15 cellular contexts compared by ENCODE assay signal in genomic region chr1:29331731-29332130, GRCh38.
DNase-seq lines count a peak whose midpoint lies in the region; ATAC-seq and TF ChIP-seq lines count a peak whose summit lies in the region.
"Had no signal": no experiment of that assay in that cellular context is flagged by ENCODE, and none has a peak within 500 bp of the region (broad histone marks: within the 10 kb centered on the region; RNA-seq: fewer than 3 reads in every experiment).

No MANE protein-coding gene starts in this region.

- DNase-seq in PC-3 (no peak), dorsolateral prefrontal cortex (peak in 1 of 10 donors; percentile 32), occipital lobe (lab: John Stamatoyannopoulos, UW) (peak; percentile 12), adrenal gland (no peak), breast epithelium (ENCODE audit: low spot score in 2 of 2) (no peak), kidney glomerular epithelial cell (lab: John Stamatoyannopoulos, UW) (no peak)
- DNase-seq: CD8-positive, alpha-beta memory T cell; NCI-H1105 treated with DMSO at 0.1 percent for 48 hours; NCI-H446 treated with DMSO at 0.1 percent for 48 hours; NCI-H526 treated with DMSO at 0.1 percent for 48 hours; Right ventricle myocardium superior had no signal

- H3K9me3 ChIP-seq in PC-3 (ENCODE audit: low read length) = no peaks in the 10 kb centered on the region
- H3K9me3 ChIP-seq in adrenal gland (replicated peaks in 1 of 3) = no peaks in the 10 kb centered on the region
- H3K9me3 ChIP-seq in breast epithelium = no peaks in the 10 kb centered on the region

- no peaks in the 10 kb centered on the region for H3K4me1 ChIP-seq in PC-3 (ENCODE audit: insufficient read depth, low read length)
- no peaks in the 10 kb centered on the region for H3K4me1 ChIP-seq in adrenal gland (replicated peaks in 1 of 2)
- no peaks in the 10 kb centered on the region for H3K4me1 ChIP-seq in breast epithelium

- no peak overlapping the region for H3K4me3 ChIP-seq in PC-3 (ENCODE audit: low read length)
- no peak overlapping the region for H3K4me3 ChIP-seq in dorsolateral prefrontal cortex
- H3K4me3 ChIP-seq in adrenal gland = no peak overlapping the region
- H3K4me3 ChIP-seq in breast epithelium = no peak overlapping the region

- 69 to 94% (median 76%) methylated on average over 1 of the region's 1 CpG for WGBS in adrenal gland, 4 donors

- no peaks in the 10 kb centered on the region for H3F3A ChIP-seq in PC-3 (ENCODE audit: low read length, unreplicated experiment)

- H3K27ac ChIP-seq in PC-3 (ENCODE audit: low read length) (no peak overlapping the region), dorsolateral prefrontal cortex (peak overlapping the region in 39 of 59 donors; percentile 0 to 79 (median 54)), temporal lobe (ENCODE audit: low read depth, low read length) (peak overlapping the region; percentile 80), adrenal gland (no peak overlapping the region), breast epithelium (no peak overlapping the region)
- H3K27ac ChIP-seq: C4-2B, KMS-11 had no signal

- CTCF ChIA-PET in PC-3 (lab: Charles Lee) = interaction anchor here (0.6 kb wide), 1 partner anchor 13 kb away, joined by 3 read pairs; no protein-coding TSS in a partner anchor

- no peaks in the 10 kb centered on the region for H4K20me1 ChIP-seq in PC-3 (ENCODE audit: low read length)

- no peak overlapping the region for H3K4me2 ChIP-seq in PC-3 (ENCODE audit: low read length)
- H3K4me2 ChIP-seq: KMS-11 had no signal

- no peak for TF ChIP-seq POLR2A in adrenal gland (IDR thresholded peaks at IDR 0.05)
- no peak for TF ChIP-seq POLR2A in breast epithelium (IDR thresholded peaks at IDR 0.05)

- H3K9me2 ChIP-seq in PC-3 (replicated peaks; ENCODE audit: low read length) = no peaks in the 10 kb centered on the region

- H3K36me3 ChIP-seq in PC-3 (ENCODE audit: low read depth, low read length) (no peaks in the 10 kb centered on the region), adrenal gland (replicated peaks in 1 of 2) (no peaks in the 10 kb centered on the region), breast epithelium (no peaks in the 10 kb centered on the region)

- no peak overlapping the region for H3K9ac ChIP-seq in PC-3 (ENCODE audit: low read length)
- H3K9ac ChIP-seq: KMS-11 had no signal

- no peaks in the 10 kb centered on the region for H3K79me2 ChIP-seq in PC-3 (ENCODE audit: low read length)

- no peak overlapping the region for H2AFZ ChIP-seq in PC-3 (ENCODE audit: low read length)

- ATAC-seq in PC-3 = peak; percentile 29
- no peak for ATAC-seq in HG02678 (IDR thresholded peaks at IDR 0.05; ENCODE audit: unreplicated experiment)

- POLR2A ChIA-PET in PC-3 (lab: Charles Lee; ENCODE audit: unreplicated experiment) = no interaction called here

- BruUV-seq in PC-3 (replicated peaks; lab: Mats Ljungman, UMichigan) = no TSS peak

- intact Hi-C loops in PC-3 (cut with micrococcal nuclease) = no loop called here
- intact Hi-C loops in dorsolateral prefrontal cortex (cut with DNase I) = loop anchor here in 1 of 2 donors (10.0 kb wide), 1 partner anchor 77 kb away; no protein-coding TSS in a partner anchor
- intact Hi-C loops in adrenal gland (cut with DNase I) = no loop called here
- intact Hi-C loops in breast epithelium (cut with DNase I; ENCODE audit: low total_unique reads) = no loop called here

- H3K27me3 ChIP-seq in PC-3 (ENCODE audit: low read length) (peaks cover 4% of the 10 kb centered on the region; the same call in 1 of the 2 replicates), dorsolateral prefrontal cortex (peaks cover 0 to 3% (median 0%) of the 10 kb centered on the region in 45 donors), adrenal gland (no peaks in the 10 kb centered on the region), breast epithelium (no peaks in the 10 kb centered on the region)

- TF ChIP-seq CTCF in PC-3 (conservative IDR thresholded peaks at IDR 0.05; ENCODE audit: low read depth, low read length) = no peak
- no peak for TF ChIP-seq CTCF in dorsolateral prefrontal cortex (IDR thresholded peaks at IDR 0.05 in 54 of 56, conservative IDR thresholded peaks at IDR 0.05 in 2 of 56; ENCODE audit: low read depth in 1 of 56, partially characterized antibody in 56 of 56)
- TF ChIP-seq CTCF in adrenal gland (IDR thresholded peaks at IDR 0.05) = no peak
- TF ChIP-seq CTCF in breast epithelium (IDR thresholded peaks at IDR 0.05) = no peak

Comparison
In these comparisons a context has a peak if more than half of its experiments do, and no peak if none do; other contexts are left out.
1. H3K27ac ChIP-seq: peak in dorsolateral prefrontal cortex (39 of 59) and temporal lobe (single experiment); none in PC-3 (single experiment), adrenal gland (0 of 5) and breast epithelium (0 of 2).